Comparison of ENCODE assay signal across 20 cellular contexts in the genomic region with DNA sequence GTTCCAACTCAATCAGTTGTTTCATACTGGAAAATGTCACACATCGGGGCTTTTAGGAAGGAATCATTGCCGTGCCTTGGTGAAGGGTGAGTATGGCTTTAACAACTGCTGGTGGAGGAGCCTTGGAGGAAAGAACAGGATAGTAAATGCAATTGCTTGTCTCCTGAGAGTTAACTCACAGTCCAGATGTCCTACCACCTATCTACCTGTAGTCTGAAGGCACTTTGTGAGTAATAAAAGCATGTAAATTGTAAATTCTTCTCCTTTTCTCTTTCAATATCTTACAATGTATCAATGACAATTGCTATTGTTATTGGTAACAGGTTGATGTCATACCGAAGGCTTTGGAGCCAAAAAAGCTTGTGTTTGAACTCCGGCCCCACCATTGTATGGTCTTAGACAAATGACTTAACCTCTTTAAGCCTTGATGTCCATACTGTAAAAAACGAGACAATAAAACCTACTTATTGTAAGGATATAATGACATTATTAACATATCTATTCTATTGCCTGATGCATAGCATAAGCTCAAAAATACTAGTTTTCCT.
"Had no signal": no experiment of that assay in that cellular context is flagged by ENCODE, and none has a peak within 500 bp of the region (broad histone marks: within the 10 kb centered on the region; RNA-seq: fewer than 3 reads in every experiment).

No MANE protein-coding gene starts in this region.

- DNase-seq: effector CD4-positive, alpha-beta T cell; foreskin melanocyte; head of caudate nucleus; kidney glomerular epithelial cell; mammary epithelial cell; mucosa of descending colon; naive thymus-derived CD8-positive, alpha-beta T cell; posterior cingulate gyrus; spleen; stimulated activated CD4-positive, alpha-beta T cell treated with anti-CD3 and anti-CD28 coated beads, Interleukin-15, amount 100 ng/mL, for 24 hours; stimulated activated CD4-positive, alpha-beta T cell treated with anti-CD3 and anti-CD28 coated beads, Interleukin-1b, Interleukin-23, amount 100 ng/mL, for 48 hours; stimulated activated CD4-positive, alpha-beta T cell treated with anti-CD3 and anti-CD28 coated beads, Interleukin-4, amount 100 ng/mL, for 24 hours; stimulated activated naive CD8-positive, alpha-beta T cell treated with anti-CD3 and anti-CD28 coated beads, Interleukin-15, amount 100 ng/mL, for 72 hours; testis had no signal

- ATAC-seq: mucosa of descending colon; naive thymus-derived CD8-positive, alpha-beta T cell; sciatic nerve; stimulated activated memory B cell treated with anti-CD40 and anti-IgM and Interleukin-4, amounts not matched to agents 10 μg/mL and 1 μg/mL and 100 μg/mL, for 72 hours; stimulated activated naive CD8-positive, alpha-beta T cell treated with anti-CD3 and anti-CD28 coated beads, Interleukin-15, amount 100 ng/mL, for 72 hours had no signal

- H3K9me3 ChIP-seq: neutrophil, spleen, testis, tibial nerve had no signal

- H3K27ac ChIP-seq: coronary artery, hepatocyte, neutrophil, testis, tibial nerve had no signal

- H3K27me3 ChIP-seq: hepatocyte, neutrophil, spleen, testis, tibial nerve had no signal

- H3K36me3 ChIP-seq: neutrophil, spleen, tibial nerve had no signal

- H3K4me1 ChIP-seq: spleen, testis had no signal

- H3K4me3 ChIP-seq: coronary artery, hepatocyte, mucosa of descending colon, spleen, testis, tibial nerve had no signal
